Comparison of ENCODE assay signal across 18 cellular contexts in the genomic region with DNA sequence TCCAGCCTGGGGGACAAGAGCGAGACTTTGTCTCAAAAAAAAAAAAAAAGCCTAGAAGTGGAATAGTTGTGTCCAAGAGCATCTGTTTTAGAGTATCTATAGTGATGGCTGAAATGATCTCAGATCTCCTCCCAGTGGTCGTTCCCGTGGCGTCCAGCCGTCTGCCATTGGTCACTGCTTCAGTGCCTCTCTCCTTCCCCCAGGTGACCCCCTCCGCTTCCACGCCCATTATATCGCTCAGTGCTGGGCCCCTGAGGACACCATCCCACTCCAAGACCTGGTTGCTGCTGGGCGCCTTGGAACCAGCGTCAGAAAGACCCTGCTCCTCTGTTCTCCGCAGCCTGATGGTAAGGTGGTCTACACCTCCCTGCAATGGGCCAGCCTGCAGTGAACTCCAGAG. TPM values are rescaled to one million over a fixed set of nuclear protein-coding genes. Genes with fewer than 3 reads are reported as not detected.
A peak's percentile ranks its signal among the peaks of the same experiment; 100 is the strongest.
DNase-seq lines count a peak whose midpoint lies in the region; ATAC-seq, FAIRE-seq and TF ChIP-seq lines count a peak whose summit lies in the region.
"Had no signal": no experiment of that assay in that cellular context is flagged by ENCODE, and none has a peak within 500 bp of the region (broad histone marks: within the 10 kb centered on the region; RNA-seq: fewer than 3 reads in every experiment).

No MANE protein-coding gene starts in this region.

- POLR2A ChIA-PET in WTC11 (lab: Charles Lee), result interaction anchor here (2.8 kb wide), 1 partner anchor 16 kb away, joined by 21 read pairs; no protein-coding TSS in a partner anchor

- H3K4me3 ChIP-seq in cardiac muscle cell (no peak overlapping the region), right atrium auricular region (no peak overlapping the region)
- H3K4me3 ChIP-seq: gastroesophageal sphincter, prostate gland, suprapubic skin had no signal

- peaks cover 32% of the 10 kb centered on the region for H3K36me3 Mint-ChIP-seq in WTC11
- H3K36me3 Mint-ChIP-seq in immature natural killer cell, result peaks cover 2 to 7% (median 5%) of the 10 kb centered on the region in 3 donors

- DNase-seq in cardiac muscle cell (ENCODE audit: low read depth in 1 of 2, low spot score in 1 of 2) (no peak), right atrium auricular region (ENCODE audit: low spot score) (no peak), WTC11 (ENCODE audit: low spot score) (no peak), immature natural killer cell (no peak), OCI-M1 (lab: John Stamatoyannopoulos, UW) (no peak), NCI-H526 treated with DMSO at 0.1 percent for 48 hours (lab: John Stamatoyannopoulos, UW) (no peak), GM19239 (ENCODE audit: insufficient read length, low spot score) (no peak)
- DNase-seq in stimulated activated naive CD8-positive, alpha-beta T cell treated with anti-CD3 and anti-CD28 coated beads, Interleukin-15, amount 100 ng/mL, for 72 hours, result no peak
- DNase-seq: activated naive CD4-positive, alpha-beta T cell treated with anti-CD3 and anti-CD28 coated beads, Interleukin-2, amount 50 U/mL, for 16 hours; cerebellar nuclear complex; DMS79 treated with DMSO at 0.1 percent for 48 hours; NCI-H1417; NCI-H510A treated with DMSO at 0.1 percent for 48 hours; stimulated activated CD4-positive, alpha-beta T cell treated with anti-CD3 and anti-CD28 coated beads, Interleukin-15, amount 100 ng/mL, for 24 hours had no signal

- FAIRE-seq in GM19239 (lab: Jason Lieb, UNC), result no peak

- peaks cover 11% of the 10 kb centered on the region for H3K4me1 ChIP-seq in cardiac muscle cell (ENCODE audit: low read depth)
- peaks cover 0 to 23% of the 10 kb centered on the region in 2 donors for H3K4me1 ChIP-seq in right atrium auricular region

- H3K4me1 Mint-ChIP-seq in WTC11 (peaks cover 21% of the 10 kb centered on the region), immature natural killer cell (peaks cover 31 to 35% of the 10 kb centered on the region in 2 donors)
- H3K4me1 Mint-ChIP-seq in stimulated activated naive CD8-positive, alpha-beta T cell treated with anti-CD3 and anti-CD28 coated beads, Interleukin-15, amount 100 ng/mL, for 72 hours, result peaks cover 32% of the 10 kb centered on the region

- H3K27me3 ChIP-seq in cardiac muscle cell, result no peaks in the 10 kb centered on the region
- no peaks in the 10 kb centered on the region for H3K27me3 ChIP-seq in right atrium auricular region
- H3K27me3 ChIP-seq: gastroesophageal sphincter, suprapubic skin had no signal

- H3K27ac ChIP-seq in cardiac muscle cell (peak overlapping the region; percentile 98), right atrium auricular region (no peak overlapping the region)
- H3K27ac ChIP-seq: prostate gland, suprapubic skin had no signal

- TF ChIP-seq CTCF in cardiac muscle cell (IDR thresholded peaks at IDR 0.05; ENCODE audit: low read depth, low read length) (no peak), right atrium auricular region (IDR thresholded peaks at IDR 0.05) (no peak), WTC11 (IDR thresholded peaks at IDR 0.05) (no peak)

- H3K36me3 ChIP-seq in cardiac muscle cell, result peaks cover 13% of the 10 kb centered on the region
- peaks cover 15% of the 10 kb centered on the region for H3K36me3 ChIP-seq in right atrium auricular region

- H3K4me3 Mint-ChIP-seq in WTC11, result peak overlapping the region; percentile 85
- H3K4me3 Mint-ChIP-seq in immature natural killer cell, result peak overlapping the region in 4 of 5 donors; percentile 32 to 93 (median 72)
- peak overlapping the region; percentile 19 to 39 for H3K4me3 Mint-ChIP-seq in stimulated activated naive CD8-positive, alpha-beta T cell treated with anti-CD3 and anti-CD28 coated beads, Interleukin-15, amount 100 ng/mL, for 72 hours

- H3K9me3 ChIP-seq in cardiac muscle cell (ENCODE audit: low read depth), result no peaks in the 10 kb centered on the region
- no peaks in the 10 kb centered on the region for H3K9me3 ChIP-seq in right atrium auricular region
- H3K9me3 ChIP-seq: gastroesophageal sphincter, prostate gland, suprapubic skin had no signal

- ATAC-seq in WTC11, result no peak
- no peak for ATAC-seq in stimulated activated naive CD8-positive, alpha-beta T cell treated with anti-CD3 and anti-CD28 coated beads, Interleukin-15, amount 100 ng/mL, for 72 hours
- ATAC-seq: gastroesophageal sphincter, Panc1 had no signal

- peaks cover 3% of the 10 kb centered on the region; the same call in 1 of the 2 replicates for H3K27me3 Mint-ChIP-seq in WTC11 (ENCODE audit: low read depth)
- peaks cover 13 to 18% (median 15%) of the 10 kb centered on the region in 3 donors for H3K27me3 Mint-ChIP-seq in immature natural killer cell (ENCODE audit: low read depth in 3 of 3)
- H3K27me3 Mint-ChIP-seq in stimulated activated naive CD8-positive, alpha-beta T cell treated with anti-CD3 and anti-CD28 coated beads, Interleukin-15, amount 100 ng/mL, for 72 hours, result no peaks in the 10 kb centered on the region

- CTCF ChIA-PET in WTC11 (lab: Charles Lee), result interaction anchor here (0.6 to 2.7 kb wide), 4 partner anchors 16 to 1311 kb away, joined by 3 to 11 read pairs (median 5); a partner anchor contains a TSS

- H3K27ac Mint-ChIP-seq in WTC11 (peak overlapping the region; percentile 60), immature natural killer cell (peak overlapping the region in 5 of 6 donors; percentile 18 to 99 (median 62))
- H3K27ac Mint-ChIP-seq in stimulated activated naive CD8-positive, alpha-beta T cell treated with anti-CD3 and anti-CD28 coated beads, Interleukin-15, amount 100 ng/mL, for 72 hours, result peak overlapping the region in 1 of 2 donors; percentile 71

- no peaks in the 10 kb centered on the region for H3K9me3 Mint-ChIP-seq in WTC11
- no peaks in the 10 kb centered on the region for H3K9me3 Mint-ChIP-seq in immature natural killer cell
- no peaks in the 10 kb centered on the region for H3K9me3 Mint-ChIP-seq in stimulated activated naive CD8-positive, alpha-beta T cell treated with anti-CD3 and anti-CD28 coated beads, Interleukin-15, amount 100 ng/mL, for 72 hours

TF ChIP-seq in WTC11, 78 proteins besides CTCF, POLR2A, EP300 and RAD21 (continues in another document):
- TF ChIP-seq, protein P1, sequence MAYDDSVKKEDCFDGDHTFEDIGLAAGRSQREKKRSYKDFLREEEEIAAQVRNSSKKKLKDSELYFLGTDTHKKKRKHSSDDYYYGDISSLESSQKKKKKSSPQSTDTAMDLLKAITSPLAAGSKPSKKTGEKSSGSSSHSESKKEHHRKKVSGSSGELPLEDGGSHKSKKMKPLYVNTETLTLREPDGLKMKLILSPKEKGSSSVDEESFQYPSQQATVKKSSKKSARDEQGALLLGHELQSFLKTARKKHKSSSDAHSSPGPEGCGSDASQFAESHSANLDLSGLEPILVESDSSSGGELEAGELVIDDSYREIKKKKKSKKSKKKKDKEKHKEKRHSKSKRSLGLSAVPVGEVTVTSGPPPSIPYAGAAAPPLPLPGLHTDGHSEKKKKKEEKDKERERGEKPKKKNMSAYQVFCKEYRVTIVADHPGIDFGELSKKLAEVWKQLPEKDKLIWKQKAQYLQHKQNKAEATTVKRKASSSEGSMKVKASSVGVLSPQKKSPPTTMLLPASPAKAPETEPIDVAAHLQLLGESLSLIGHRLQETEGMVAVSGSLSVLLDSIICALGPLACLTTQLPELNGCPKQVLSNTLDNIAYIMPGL (CRISPR knock-in tag; IDR thresholded peaks at IDR 0.05), result no peak
- TF ChIP-seq, protein P2, sequence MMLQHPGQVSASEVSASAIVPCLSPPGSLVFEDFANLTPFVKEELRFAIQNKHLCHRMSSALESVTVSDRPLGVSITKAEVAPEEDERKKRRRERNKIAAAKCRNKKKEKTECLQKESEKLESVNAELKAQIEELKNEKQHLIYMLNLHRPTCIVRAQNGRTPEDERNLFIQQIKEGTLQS (CRISPR knock-in tag; conservative IDR thresholded peaks at IDR 0.05), result no peak
- TF ChIP-seq KAT7 (CRISPR knock-in tag; IDR thresholded peaks at IDR 0.05; ENCODE audit: borderline replicate concordance) (no peak), GTF2I (CRISPR knock-in tag; conservative IDR thresholded peaks at IDR 0.05) (no peak), ZNF317 (CRISPR knock-in tag; IDR thresholded peaks at IDR 0.05; ENCODE audit: borderline replicate concordance, low read depth) (no peak)
- TF ChIP-seq, protein P3, sequence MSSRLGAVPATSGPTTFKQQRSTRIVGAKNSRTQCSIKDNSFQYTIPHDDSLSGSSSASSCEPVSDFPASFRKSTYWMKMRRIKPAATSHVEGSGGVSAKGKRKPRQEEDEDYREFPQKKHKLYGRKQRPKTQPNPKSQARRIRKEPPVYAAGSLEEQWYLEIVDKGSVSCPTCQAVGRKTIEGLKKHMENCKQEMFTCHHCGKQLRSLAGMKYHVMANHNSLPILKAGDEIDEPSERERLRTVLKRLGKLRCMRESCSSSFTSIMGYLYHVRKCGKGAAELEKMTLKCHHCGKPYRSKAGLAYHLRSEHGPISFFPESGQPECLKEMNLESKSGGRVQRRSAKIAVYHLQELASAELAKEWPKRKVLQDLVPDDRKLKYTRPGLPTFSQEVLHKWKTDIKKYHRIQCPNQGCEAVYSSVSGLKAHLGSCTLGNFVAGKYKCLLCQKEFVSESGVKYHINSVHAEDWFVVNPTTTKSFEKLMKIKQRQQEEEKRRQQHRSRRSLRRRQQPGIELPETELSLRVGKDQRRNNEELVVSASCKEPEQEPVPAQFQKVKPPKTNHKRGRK (CRISPR knock-in tag; IDR thresholded peaks at IDR 0.05; ENCODE audit: borderline replicate concordance), result no peak

RNA-seq across cellular contexts. Expression of a gene that starts 1.9 kb away (rescaled TPM):
- total RNA-seq in cardiac muscle cell (113 and 130 TPM in 2 replicates), right atrium auricular region (10 to 100 TPM; 36.7 to 37.0 TPM), WTC11 (2021) (32.0 to 34.3 TPM (median 32.5 TPM) in 3 replicates)
- polyA plus RNA-seq in cardiac muscle cell (114 and 129 TPM in 2 replicates), immature natural killer cell (10 to 100 TPM; 26.6 to 36.4 (median 34.0) TPM)

RNA-seq across cellular contexts. Expression of a gene that starts 3.6 kb away (rescaled TPM):
- total RNA-seq in cardiac muscle cell, result 131 and 134 TPM in 2 replicates
- 118 and 128 TPM in 2 replicates for polyA plus RNA-seq in cardiac muscle cell
- total RNA-seq in right atrium auricular region, result 10 to 100 TPM; 27.0 to 37.0 TPM
- total RNA-seq in WTC11 (2021), result 109 to 126 TPM (median 113 TPM) in 3 replicates
- polyA plus RNA-seq in immature natural killer cell, result 10 to 100 TPM in 2 of 3 donors, 1 to 10 TPM in 1; 8.8 to 17.8 (median 15.7) TPM

RNA-seq across cellular contexts. Expression of a gene that starts 7.7 kb away (rescaled TPM):
- total RNA-seq in cardiac muscle cell (1,874 and 2,216 TPM in 2 replicates), right atrium auricular region (1,000 to 10,000 TPM; 1,068 to 1,279 TPM), WTC11 (2021) (1,828 to 2,106 TPM (median 2,018 TPM) in 3 replicates)
- polyA plus RNA-seq in cardiac muscle cell (433 and 451 TPM in 2 replicates), immature natural killer cell (1,000 to 10,000 TPM in 1 of 3 donors, 100 to 1,000 TPM in 2; 436 to 1,067 (median 492) TPM)

RNA-seq across cellular contexts. Expression of a gene that starts 20.0 kb away (rescaled TPM):
- total RNA-seq in cardiac muscle cell (0.74 and 1.2 TPM in 2 replicates), right atrium auricular region (1 to 10 TPM; 1.7 to 2.8 TPM), WTC11 (2021) (9.3 to 14.7 TPM (median 13.8 TPM) in 3 replicates)
- polyA plus RNA-seq in cardiac muscle cell (3.4 and 5.6 TPM in 2 replicates), immature natural killer cell (1 to 10 TPM in 2 of 3 donors, under 1 TPM in 1; 0.93 to 3.3 (median 1.5) TPM)

RNA-seq across cellular contexts. Expression of a gene that starts 29.8 kb away (rescaled TPM):
- 0.27 and 0.49 TPM in 2 replicates for total RNA-seq in cardiac muscle cell
- polyA plus RNA-seq in cardiac muscle cell, result 0.84 and 0.98 TPM in 2 replicates
- total RNA-seq in right atrium auricular region, result 1 to 10 TPM; 2.0 to 8.8 TPM
- not detected in 3 replicates for total RNA-seq in WTC11 (2021)
- 1 to 10 TPM in 1 of 3 donors, under 1 TPM in 2; 0.21 to 2.7 (median 0.59) TPM for polyA plus RNA-seq in immature natural killer cell

Comparison
In these comparisons a context has a peak if more than half of its experiments do, and no peak if none do; other contexts are left out.
1. H3K4me3 Mint-ChIP-seq: peak in every context shown above with its lines; median percentile 85 in WTC11; 72 in immature natural killer cell; 29 in stimulated activated naive CD8-positive, alpha-beta T cell treated with anti-CD3 and anti-CD28 coated beads, Interleukin-15, amount 100 ng/mL, for 72 hours.